ENCODE assay signal across 8 cellular contexts in genomic region chr11:125625594-125626380, GRCh38. TPM values are rescaled to one million over a fixed set of nuclear protein-coding genes. Genes with fewer than 3 reads are reported as not detected.
DNase-seq lines count a peak whose midpoint lies in the region; FAIRE-seq and TF ChIP-seq lines count a peak whose summit lies in the region.

No MANE protein-coding gene starts in this region.

- H3K4me1 ChIP-seq in HAP-1 (peaks cover 15% of the 10 kb centered on the region), SJCRH30 (0 out of 2 replicates have a peak, but pooled peaks cover 3% of the 10 kb centered on the region), neutrophil (ENCODE audit: control insufficient read depth in 1 of 2, insufficient read depth in 1 of 2, low read depth in 1 of 2, low read length in 1 of 2) (peaks cover 15 to 22% of the 10 kb centered on the region in 2 experiments)

- H3K36me3 ChIP-seq in HAP-1 (replicated peaks) (peaks cover 34% of the 10 kb centered on the region), MG63 (peaks cover 54% of the 10 kb centered on the region), SJCRH30 (peaks cover 26% of the 10 kb centered on the region), neutrophil (peaks cover 14% of the 10 kb centered on the region)

- H3K27me3 ChIP-seq in HAP-1 (ENCODE audit: low read depth) (no peaks in the 10 kb centered on the region), MG63 (no peaks in the 10 kb centered on the region), SJCRH30 (no peaks in the 10 kb centered on the region), neutrophil (no peaks in the 10 kb centered on the region)

- peak; percentile 95 for FAIRE-seq in G401.6 (lab: Jason Lieb, UNC)
- FAIRE-seq in frontal cortex (lab: Jason Lieb, UNC), result no peak

- peak overlapping the region; percentile 51 for H3K4me3 ChIP-seq in HAP-1
- peak overlapping the region; percentile 69 for H3K4me3 ChIP-seq in MG63
- H3K4me3 ChIP-seq in SJCRH30, result peak overlapping the region; percentile 63
- H3K4me3 ChIP-seq in neutrophil (ENCODE audit: low read depth in 1 of 2, low read length in 1 of 2), result peak overlapping the region; percentile 73 to 93

- TF ChIP-seq CTCF in neutrophil (IDR thresholded peaks at IDR 0.05), result no peak

- peak; percentile 95 to 96 for DNase-seq in HAP-1 (ENCODE audit: low spot score in 2 of 2)
- peak; percentile 93 for DNase-seq in MG63
- peak; percentile 87 to 91 for DNase-seq in SJCRH30
- peak; percentile 87 for DNase-seq in activated naive CD4-positive, alpha-beta T cell treated with Interleukin-2 at 50 U/mL for 16 hours
- DNase-seq in frontal cortex (ENCODE audit: low spot score in 2 of 2), result peak; percentile 76 to 77
- DNase-seq in substantia nigra (lab: John Stamatoyannopoulos, UW), result peak; percentile 40 to 92 (median 82)

- in situ Hi-C loops in HAP-1 (cut with MboI; ENCODE audit: low sequenced_read_pairs), result loop anchor here (25.0 kb wide), 1 partner anchor 587 kb away; the partner anchor contains the start of genes FAM118B and RPUSD4

- H3K9me3 ChIP-seq in HAP-1 (no peaks in the 10 kb centered on the region), MG63 (no peaks in the 10 kb centered on the region), SJCRH30 (replicated peaks) (no peaks in the 10 kb centered on the region), neutrophil (no peaks in the 10 kb centered on the region)

- H3K27ac ChIP-seq in SJCRH30 (peak overlapping the region; percentile 84), neutrophil (peak overlapping the region; percentile 76), substantia nigra (ENCODE audit: low read depth, low read length, poor library complexity, severe bottlenecking) (peak overlapping the region; percentile 96)

RNA-seq across cellular contexts. Expression of gene CHEK1, which starts 0.8 kb away (rescaled TPM):
- total RNA-seq in MG63 (2014; rRNA removed; shearing (Covaris generic); ENCODE audit: low replicate concordance), result 44.2 and 107 TPM in 2 replicates
- total RNA-seq in SJCRH30 (2014; rRNA removed; shearing (Covaris generic)), result 48.3 and 50.9 TPM in 2 replicates
- 13.5 TPM for total RNA-seq in frontal cortex

RNA-seq across cellular contexts. Expression of gene STT3A, which starts 33.1 kb away (rescaled TPM):
- 107 and 125 TPM in 2 replicates for total RNA-seq in MG63 (2014; rRNA removed; shearing (Covaris generic); ENCODE audit: low replicate concordance)
- total RNA-seq in SJCRH30 (2014; rRNA removed; shearing (Covaris generic)), result 102 and 104 TPM in 2 replicates
- total RNA-seq in frontal cortex, result 77.5 TPM

RNA-seq across cellular contexts. Expression of gene ACRV1, which starts 54.9 kb away (rescaled TPM):
- total RNA-seq in MG63 (2014; rRNA removed; shearing (Covaris generic); ENCODE audit: low replicate concordance), result not detected in 2 replicates
- 0.08 and 0.14 TPM in 2 replicates for total RNA-seq in SJCRH30 (2014; rRNA removed; shearing (Covaris generic))
- total RNA-seq in frontal cortex, result 0.82 TPM

RNA-seq across cellular contexts. Expression of gene EI24, which starts 56.5 kb away (rescaled TPM):
- total RNA-seq in MG63 (2014; rRNA removed; shearing (Covaris generic); ENCODE audit: low replicate concordance), result 24.1 and 36.1 TPM in 2 replicates
- total RNA-seq in SJCRH30 (2014; rRNA removed; shearing (Covaris generic)), result 81.7 and 85.0 TPM in 2 replicates
- total RNA-seq in frontal cortex, result 115 TPM

Comparison
In these comparisons a context has a peak if more than half of its experiments do, and no peak if none do; other contexts are left out.
1. Peak in every context shown above with its lines: DNase-seq, H3K4me3 ChIP-seq and H3K27ac ChIP-seq.